33 cellular contexts compared by ENCODE assay signal in genomic region chr11:116244425-116244824, GRCh38.
"Had no signal": no experiment of that assay in that cellular context is flagged by ENCODE, and none has a peak within 500 bp of the region (broad histone marks: within the 10 kb centered on the region; RNA-seq: fewer than 3 reads in every experiment).

No MANE protein-coding gene starts in this region.

- H3K9me3 ChIP-seq: ascending aorta, breast epithelium had no signal

- H3K4me3 Mint-ChIP-seq: activated B cell treated with CpG ODN at 0.5 μM for 24 hours; activated CD4-positive, alpha-beta memory T cell treated with anti-CD3 and anti-CD28 coated beads for 36 hours; activated CD4-positive, alpha-beta T cell treated with anti-CD3 and anti-CD28 coated beads, Interleukin-2, amount 10 ng/mL, durations not matched to agents 24 days and 14 days; activated CD8-positive, alpha-beta T cell treated with anti-CD3 and anti-CD28 coated beads for 36 hours; activated naive CD4-positive, alpha-beta T cell treated with anti-CD3 and anti-CD28 coated beads, Interleukin-2, amount 10 ng/mL, durations not matched to agents 7 days and 5 days; activated naive CD4-positive, alpha-beta T cell treated with anti-CD3 and anti-CD28 coated beads, Interleukin-2, amount 50 U/mL, for 24 hours; activated naive CD8-positive, alpha-beta T cell; activated naive CD8-positive, alpha-beta T cell treated with anti-CD3 and anti-CD28 coated beads, Interleukin-2, amount 10 ng/mL, durations not matched to agents 7 days and 5 days; activated naive CD8-positive, alpha-beta T cell treated with anti-CD3 and anti-CD28 coated beads, Interleukin-2, amount 50 U/mL, for 24 hours; activated T-cell treated with anti-CD3 and anti-CD28 coated beads, Interleukin-2, amount 50 U/mL, for 4 hours; activated T-cell treated with anti-CD3 and anti-CD28 coated beads, Interleukin-2, amount 50 U/mL, for 72 hours; T-helper 1 cell treated with Interleukin-12 subunit alpha and Interleukin-12 subunit beta and Interleukin-4 antibody, amounts not matched to agents 30 μg/mL and 1 μg/mL, for 36 hours; T-helper 2 cell treated with Interferon-gamma antibody and Interleukin-4, amounts not matched to agents 5 μg/mL and 100 μg/mL, for 36 hours had no signal

- H3K36me3 ChIP-seq: ascending aorta, brain microvascular endothelial cell, breast epithelium had no signal

- H3K27me3 ChIP-seq: ascending aorta, brain microvascular endothelial cell, breast epithelium had no signal

- ATAC-seq: activated CD8-positive, alpha-beta T cell treated with anti-CD3 and anti-CD28 coated beads for 36 hours; activated naive CD8-positive, alpha-beta T cell treated with anti-CD3 and anti-CD28 coated beads, Interleukin-2, amount 50 U/mL, for 24 hours; activated T-cell treated with anti-CD3 and anti-CD28 coated beads, Interleukin-2, amount 50 U/mL, for 4 hours; activated T-cell treated with anti-CD3 and anti-CD28 coated beads, Interleukin-2, amount 50 U/mL, for 72 hours had no signal

- DNase-seq: activated B cell treated with CpG ODN at 0.5 μM for 24 hours; activated CD4-positive, alpha-beta memory T cell treated with anti-CD3 and anti-CD28 coated beads for 36 hours; activated CD4-positive, alpha-beta T cell treated with anti-CD3 and anti-CD28 coated beads for 4 hours; activated CD4-positive, alpha-beta T cell treated with anti-CD3 and anti-CD28 coated beads, Interleukin-2, amount 10 ng/mL, durations not matched to agents 24 days and 14 days; activated CD4-positive, alpha-beta T cell treated with anti-CD3 and anti-CD28 coated beads, Interleukin-2, amount 50 U/mL, for 1 hour; activated CD4-positive, alpha-beta T cell treated with anti-CD3 and anti-CD28 coated beads, Interleukin-2, amount 50 U/mL, for 4 hours; activated CD4-positive, CD25-positive, alpha-beta regulatory T cell treated with anti-CD3 and anti-CD28 coated beads, Interleukin-2, amount 50 U/mL, for 72 hours; activated CD8-positive, alpha-beta memory T cell treated with anti-CD3 and anti-CD28 coated beads, Interleukin-2, amount 50 U/mL, for 4 hours; activated CD8-positive, alpha-beta T cell treated with anti-CD3 and anti-CD28 coated beads for 36 hours; activated effector memory CD4-positive, alpha-beta T cell treated with Interleukin-2 at 50 U/mL for 16 hours; activated gamma-delta T cell; activated naive CD4-positive, alpha-beta T cell treated with anti-CD3 and anti-CD28 coated beads, Interleukin-2, amount 10 ng/mL, durations not matched to agents 7 days and 5 days; activated naive CD4-positive, alpha-beta T cell treated with Interleukin-2 at 50 U/mL for 16 hours; activated naive CD8-positive, alpha-beta T cell treated with anti-CD3 and anti-CD28 coated beads, Interleukin-2, amount 10 ng/mL, durations not matched to agents 7 days and 5 days; activated naive CD8-positive, alpha-beta T cell treated with anti-CD3 and anti-CD28 coated beads, Interleukin-2, amount 50 U/mL, for 24 hours; activated T-cell treated with anti-CD3 and anti-CD28 coated beads for 4 hours; activated T-cell treated with anti-CD3 and anti-CD28 coated beads, Interleukin-2, amount 50 U/mL, for 1 hour; activated T-cell treated with anti-CD3 and anti-CD28 coated beads, Interleukin-2, amount 50 U/mL, for 4 hours; activated T-cell treated with anti-CD3 and anti-CD28 coated beads, Interleukin-2, amount 50 U/mL, for 72 hours; amygdala; brain microvascular endothelial cell; central memory CD4-positive, alpha-beta T cell; T-helper 1 cell; T-helper 2 cell; T-helper 9 cell had no signal

- H3K27me3 Mint-ChIP-seq: activated naive CD4-positive, alpha-beta T cell treated with anti-CD3 and anti-CD28 coated beads, Interleukin-2, amount 50 U/mL, for 24 hours; activated naive CD8-positive, alpha-beta T cell treated with anti-CD3 and anti-CD28 coated beads, Interleukin-2, amount 10 ng/mL, durations not matched to agents 7 days and 5 days had no signal

- H3K9me3 Mint-ChIP-seq: activated B cell treated with CpG ODN at 0.5 μM for 24 hours; activated CD4-positive, alpha-beta memory T cell treated with anti-CD3 and anti-CD28 coated beads for 36 hours; activated CD4-positive, alpha-beta T cell treated with anti-CD3 and anti-CD28 coated beads, Interleukin-2, amount 10 ng/mL, durations not matched to agents 24 days and 14 days; activated CD8-positive, alpha-beta T cell treated with anti-CD3 and anti-CD28 coated beads for 36 hours; activated naive CD4-positive, alpha-beta T cell treated with anti-CD3 and anti-CD28 coated beads, Interleukin-2, amount 10 ng/mL, durations not matched to agents 7 days and 5 days; activated naive CD4-positive, alpha-beta T cell treated with anti-CD3 and anti-CD28 coated beads, Interleukin-2, amount 50 U/mL, for 24 hours; activated naive CD8-positive, alpha-beta T cell treated with anti-CD3 and anti-CD28 coated beads, Interleukin-2, amount 10 ng/mL, durations not matched to agents 7 days and 5 days; activated naive CD8-positive, alpha-beta T cell treated with anti-CD3 and anti-CD28 coated beads, Interleukin-2, amount 50 U/mL, for 24 hours; activated T-cell treated with anti-CD3 and anti-CD28 coated beads, Interleukin-2, amount 50 U/mL, for 4 hours; activated T-helper 2 cell treated with anti-CD3 and anti-CD28 coated beads, Interferon-gamma antibody, Interleukin-2, Interleukin-4, amounts not matched to agents 10 μg/mL and 5 μg/mL and 100 μg/mL, durations not matched to agents 14 hours and 24 hours and 36 hours; T-helper 1 cell treated with Interleukin-12 subunit alpha and Interleukin-12 subunit beta and Interleukin-4 antibody, amounts not matched to agents 30 μg/mL and 1 μg/mL, for 36 hours; T-helper 2 cell treated with Interferon-gamma antibody and Interleukin-4, amounts not matched to agents 5 μg/mL and 100 μg/mL, for 36 hours had no signal

- H3K4me1 ChIP-seq: ascending aorta, breast epithelium had no signal

- H3K27ac Mint-ChIP-seq: activated B cell treated with CpG ODN at 0.5 μM for 24 hours; activated CD4-positive, alpha-beta memory T cell treated with anti-CD3 and anti-CD28 coated beads for 36 hours; activated CD4-positive, alpha-beta T cell treated with anti-CD3 and anti-CD28 coated beads, Interleukin-2, amount 10 ng/mL, durations not matched to agents 24 days and 14 days; activated CD8-positive, alpha-beta T cell treated with anti-CD3 and anti-CD28 coated beads for 36 hours; activated naive CD4-positive, alpha-beta T cell treated with anti-CD3 and anti-CD28 coated beads, Interleukin-2, amount 10 ng/mL, durations not matched to agents 7 days and 5 days; activated naive CD4-positive, alpha-beta T cell treated with anti-CD3 and anti-CD28 coated beads, Interleukin-2, amount 50 U/mL, for 24 hours; activated naive CD8-positive, alpha-beta T cell; activated naive CD8-positive, alpha-beta T cell treated with anti-CD3 and anti-CD28 coated beads, Interleukin-2, amount 10 ng/mL, durations not matched to agents 7 days and 5 days; activated naive CD8-positive, alpha-beta T cell treated with anti-CD3 and anti-CD28 coated beads, Interleukin-2, amount 50 U/mL, for 24 hours; activated T-cell treated with anti-CD3 and anti-CD28 coated beads, Interleukin-2, amount 50 U/mL, for 72 hours; activated T-helper 2 cell treated with anti-CD3 and anti-CD28 coated beads, Interferon-gamma antibody, Interleukin-2, Interleukin-4, amounts not matched to agents 10 μg/mL and 5 μg/mL and 100 μg/mL, durations not matched to agents 14 hours and 24 hours and 36 hours; T-helper 1 cell treated with Interleukin-12 subunit alpha and Interleukin-12 subunit beta and Interleukin-4 antibody, amounts not matched to agents 30 μg/mL and 1 μg/mL, for 36 hours; T-helper 2 cell treated with Interferon-gamma antibody and Interleukin-4, amounts not matched to agents 5 μg/mL and 100 μg/mL, for 36 hours had no signal

- H3K4me1 Mint-ChIP-seq: activated B cell treated with CpG ODN at 0.5 μM for 24 hours; activated CD4-positive, alpha-beta T cell treated with anti-CD3 and anti-CD28 coated beads, Interleukin-2, amount 10 ng/mL, durations not matched to agents 24 days and 14 days; activated naive CD4-positive, alpha-beta T cell treated with anti-CD3 and anti-CD28 coated beads, Interleukin-2, amount 10 ng/mL, durations not matched to agents 7 days and 5 days; activated naive CD4-positive, alpha-beta T cell treated with anti-CD3 and anti-CD28 coated beads, Interleukin-2, amount 50 U/mL, for 24 hours; activated naive CD8-positive, alpha-beta T cell treated with anti-CD3 and anti-CD28 coated beads, Interleukin-2, amount 10 ng/mL, durations not matched to agents 7 days and 5 days; activated naive CD8-positive, alpha-beta T cell treated with anti-CD3 and anti-CD28 coated beads, Interleukin-2, amount 50 U/mL, for 24 hours had no signal

- H3K36me3 Mint-ChIP-seq: activated CD4-positive, alpha-beta memory T cell treated with anti-CD3 and anti-CD28 coated beads for 36 hours; activated naive CD4-positive, alpha-beta T cell treated with anti-CD3 and anti-CD28 coated beads, Interleukin-2, amount 10 ng/mL, durations not matched to agents 7 days and 5 days; activated naive CD4-positive, alpha-beta T cell treated with anti-CD3 and anti-CD28 coated beads, Interleukin-2, amount 50 U/mL, for 24 hours; activated naive CD8-positive, alpha-beta T cell; activated naive CD8-positive, alpha-beta T cell treated with anti-CD3 and anti-CD28 coated beads, Interleukin-2, amount 10 ng/mL, durations not matched to agents 7 days and 5 days had no signal

- H3K27ac ChIP-seq: ascending aorta, brain microvascular endothelial cell, breast epithelium, VCaP had no signal

- H3K4me3 ChIP-seq: ascending aorta, breast epithelium had no signal
